Comparison of ENCODE assay signal across 11 cellular contexts in the genomic region with DNA sequence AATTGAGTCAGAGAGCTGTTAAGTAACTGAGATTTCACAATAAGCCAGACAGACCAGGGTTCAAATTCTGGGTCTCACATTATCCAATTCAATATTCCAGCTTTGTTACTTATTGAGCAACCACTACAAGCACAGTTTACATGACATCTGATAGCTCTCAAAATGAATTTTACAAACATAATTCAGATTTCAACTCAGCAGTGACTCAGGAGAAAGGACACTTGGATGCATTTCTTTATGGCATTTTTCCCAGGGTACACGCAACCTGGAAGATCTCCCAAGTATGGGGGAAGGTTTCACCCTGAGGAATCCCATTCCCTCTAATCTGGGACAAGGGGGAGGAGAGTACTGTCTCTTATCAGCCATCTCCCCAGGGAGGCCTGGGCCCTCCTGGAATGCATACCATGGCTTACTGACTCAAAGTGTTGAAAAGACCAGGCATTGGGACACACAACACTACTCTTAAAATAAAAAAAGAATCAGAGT.
A peak's percentile ranks its signal among the peaks of the same experiment; 100 is the strongest.
DNase-seq lines count a peak whose midpoint lies in the region; ATAC-seq, FAIRE-seq and TF ChIP-seq lines count a peak whose summit lies in the region.
"Had no signal": no experiment of that assay in that cellular context is flagged by ENCODE, and none has a peak within 500 bp of the region (broad histone marks: within the 10 kb centered on the region; RNA-seq: fewer than 3 reads in every experiment).

No MANE protein-coding gene starts in this region.

- H3K27me3 ChIP-seq in liver (ENCODE audit: control insufficient read depth in 4 of 4, insufficient read depth in 4 of 4, low read length in 3 of 4): no peaks in the 10 kb centered on the region
- H3K27me3 ChIP-seq: BLaER1, ovary had no signal

- no peak for TF ChIP-seq POLR2A in A549 (IDR thresholded peaks at IDR 0.05; ENCODE audit: low read length)

- no peaks in the 10 kb centered on the region for H3K36me3 ChIP-seq in liver (ENCODE audit: control insufficient read depth in 4 of 4, insufficient read depth in 3 of 4, low read depth in 1 of 4, low read length in 3 of 4)
- H3K36me3 ChIP-seq: BLaER1, ovary had no signal

- POLR2A ChIA-PET in A549 (lab: Yijun Ruan, JAX): interaction anchor here (0.6 to 0.7 kb wide), 3 partner anchors 246 to 650 kb away, joined by 3 to 5 read pairs (median 4); no protein-coding TSS in a partner anchor

- ATAC-seq in A549 (peak; percentile 100), HG02938 (IDR thresholded peaks at IDR 0.05; ENCODE audit: unreplicated experiment) (no peak)

- peak; percentile 59 to 97 for DNase-seq in A549 (ENCODE audit: low read depth in 1 of 2, low spot score in 1 of 2)
- DNase-seq in HS-5 (ENCODE audit: low read depth): peak; percentile 90
- peak; percentile 98 for DNase-seq in choroid plexus epithelial cell (ENCODE audit: low read depth)
- DNase-seq in activated gamma-delta T cell treated with Interleukin-2 at 50 U/mL for 16 hours: no peak
- DNase-seq in NCI-H82 (lab: John Stamatoyannopoulos, UW): no peak
- DNase-seq in stimulated activated CD4-positive, alpha-beta T cell treated with anti-CD3 and anti-CD28 coated beads, Interleukin-12 subunit alpha, Interleukin-12 subunit beta, amount 100 ng/mL, for 4 hours: no peak
- DNase-seq: NCI-H2171 had no signal

- CTCF ChIA-PET in A549 (lab: Yijun Ruan, JAX): interaction anchor here (1.0 to 1.4 kb wide), 3 partner anchors 33 to 134 kb away, joined by 3 to 4 read pairs (median 4); no protein-coding TSS in a partner anchor

- FAIRE-seq in A549 (lab: Jason Lieb, UNC): peak; percentile 94

- H3K9me3 ChIP-seq in A549: peaks cover 15% of the 10 kb centered on the region; the same call in 1 of the 3 replicates
- H3K9me3 ChIP-seq in liver (ENCODE audit: control insufficient read depth in 4 of 4, low read length in 3 of 4): no peaks in the 10 kb centered on the region
- H3K9me3 ChIP-seq: BLaER1, ovary had no signal

- no peak overlapping the region for H3K9ac ChIP-seq in liver (ENCODE audit: low read depth in 1 of 2, low read length in 2 of 2)
- H3K9ac ChIP-seq: BLaER1 had no signal

- 0% methylated on average over 1 of the region's 1 CpG for WGBS in A549 (ENCODE audit: missing lambda C conversion rate)
- 34% methylated on average over 1 of the region's 1 CpG for WGBS in liver

- H3K4me1 ChIP-seq in A549: peaks cover 28% of the 10 kb centered on the region
- H3K4me1 ChIP-seq in liver (ENCODE audit: control insufficient read depth in 4 of 4, insufficient read depth in 4 of 4, low read length in 3 of 4): peaks cover 0 to 3% (median under 1%) of the 10 kb centered on the region in 4 donors
- H3K4me1 ChIP-seq: BLaER1 had no signal

- peak overlapping the region; percentile 70 for H3K4me2 ChIP-seq in A549
- H3K4me2 ChIP-seq: BLaER1 had no signal

- TF ChIP-seq EP300 in A549 (IDR thresholded peaks at IDR 0.05): peak; percentile 87 to 97

- H3K4me3 ChIP-seq in A549 (no peak overlapping the region), choroid plexus epithelial cell (ENCODE audit: low read depth, low read length) (no peak overlapping the region), liver (ENCODE audit: low read depth in 1 of 3, low read length in 3 of 3) (no peak overlapping the region)
- H3K4me3 ChIP-seq: BLaER1, ovary had no signal

- peak; percentile 30 to 71; a peak in 4 of 5 replicates for TF ChIP-seq RAD21 in A549 (conservative IDR thresholded peaks at IDR 0.05 in 1 of 2, IDR thresholded peaks at IDR 0.05 in 1 of 2)
- no peak for TF ChIP-seq RAD21 in liver (IDR thresholded peaks at IDR 0.05)

- TF ChIP-seq CTCF in A549 (IDR thresholded peaks at IDR 0.05): no peak
- no peak for TF ChIP-seq CTCF in choroid plexus epithelial cell (conservative IDR thresholded peaks at IDR 0.05; ENCODE audit: low read depth, low read length)
- TF ChIP-seq CTCF in liver (IDR thresholded peaks at IDR 0.05; ENCODE audit: low read depth, low read length, missing input control): no peak

- H3K27ac ChIP-seq in A549: peak overlapping the region; percentile 77 to 84
- H3K27ac ChIP-seq in liver (ENCODE audit: low read depth in 1 of 2, low read length in 2 of 2): peak overlapping the region in 1 of 2 donors; percentile 43
- H3K27ac ChIP-seq: BLaER1, ovary had no signal

TF ChIP-seq in A549, 52 proteins besides CTCF, POLR2A, EP300 and RAD21 (continues in another document):
- TF ChIP-seq POLR2AphosphoS2 (conservative IDR thresholded peaks at IDR 0.05; ENCODE audit: low read length): no peak
- TF ChIP-seq RARB (CRISPR knock-in tag; IDR thresholded peaks at IDR 0.05): 0 out of 2 replicates have a peak, but pooled peaks have one; percentile 19
- TF ChIP-seq CBX2 (IDR thresholded peaks at IDR 0.05; ENCODE audit: borderline replicate concordance, low read depth): no peak
- no peak for TF ChIP-seq BHLHE40 (IDR thresholded peaks at IDR 0.05; ENCODE audit: low read depth, low read length)
- no peak for TF ChIP-seq KDM1A (IDR thresholded peaks at IDR 0.05; ENCODE audit: low read depth)
- TF ChIP-seq HEYL (CRISPR knock-in tag; IDR thresholded peaks at IDR 0.05): no peak
- TF ChIP-seq NFE2L2 (conservative IDR thresholded peaks at IDR 0.05; ENCODE audit: low read length): peak; percentile 28; the same call in 1 of the 2 replicates
- peak; percentile 25; the same call in 1 of the 2 replicates for TF ChIP-seq HOXB5 (CRISPR knock-in tag; IDR thresholded peaks at IDR 0.05)
- TF ChIP-seq ATOH8 (CRISPR knock-in tag; IDR thresholded peaks at IDR 0.05; ENCODE audit: low read depth): no peak
- peak; percentile 99 to 100 for TF ChIP-seq CEBPB (IDR thresholded peaks at IDR 0.05)
- peak; percentile 99 for TF ChIP-seq BCL3 (IDR thresholded peaks at IDR 0.05)
- no peak for TF ChIP-seq TFCP2L1 (CRISPR knock-in tag; IDR thresholded peaks at IDR 0.05)
- TF ChIP-seq HDAC2 (IDR thresholded peaks at IDR 0.05): no peak
- 0 out of 2 replicates have a peak, but pooled peaks have one; percentile 33 for TF ChIP-seq RFX5 (IDR thresholded peaks at IDR 0.05)
- peak; percentile 83 for TF ChIP-seq FOSL2 (IDR thresholded peaks at IDR 0.05)
- TF ChIP-seq FOSL2 (CRISPR knock-in tag; IDR thresholded peaks at IDR 0.05): peak; percentile 93

TF ChIP-seq in liver, 16 proteins besides CTCF, POLR2A, EP300 and RAD21 (continues in another document):
- no peak for TF ChIP-seq YY1 (IDR thresholded peaks at IDR 0.05)
- no peak for TF ChIP-seq HNF4G (IDR thresholded peaks at IDR 0.05)
- TF ChIP-seq ATF3 (IDR thresholded peaks at IDR 0.05): no peak
- peak; percentile 14 for TF ChIP-seq FOXA2 (IDR thresholded peaks at IDR 0.05)
- TF ChIP-seq, protein P1, sequence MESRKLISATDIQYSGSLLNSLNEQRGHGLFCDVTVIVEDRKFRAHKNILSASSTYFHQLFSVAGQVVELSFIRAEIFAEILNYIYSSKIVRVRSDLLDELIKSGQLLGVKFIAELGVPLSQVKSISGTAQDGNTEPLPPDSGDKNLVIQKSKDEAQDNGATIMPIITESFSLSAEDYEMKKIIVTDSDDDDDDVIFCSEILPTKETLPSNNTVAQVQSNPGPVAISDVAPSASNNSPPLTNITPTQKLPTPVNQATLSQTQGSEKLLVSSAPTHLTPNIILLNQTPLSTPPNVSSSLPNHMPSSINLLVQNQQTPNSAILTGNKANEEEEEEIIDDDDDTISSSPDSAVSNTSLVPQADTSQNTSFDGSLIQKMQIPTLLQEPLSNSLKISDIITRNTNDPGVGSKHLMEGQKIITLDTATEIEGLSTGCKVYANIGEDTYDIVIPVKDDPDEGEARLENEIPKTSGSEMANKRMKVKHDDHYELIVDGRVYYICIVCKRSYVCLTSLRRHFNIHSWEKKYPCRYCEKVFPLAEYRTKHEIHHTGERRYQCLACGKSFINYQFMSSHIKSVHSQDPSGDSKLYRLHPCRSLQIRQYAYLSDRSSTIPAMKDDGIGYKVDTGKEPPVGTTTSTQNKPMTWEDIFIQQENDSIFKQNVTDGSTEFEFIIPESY (IDR thresholded peaks at IDR 0.05): peak; percentile 31
- no peak for TF ChIP-seq NR2F2 (IDR thresholded peaks at IDR 0.05)
- TF ChIP-seq MAX (IDR thresholded peaks at IDR 0.05): peak; percentile 27
- no peak for TF ChIP-seq GABPA (IDR thresholded peaks at IDR 0.05 in 1 of 2, conservative IDR thresholded peaks at IDR 0.05 in 1 of 2)
- TF ChIP-seq SP1 (IDR thresholded peaks at IDR 0.05): no peak
- TF ChIP-seq TAF1 (conservative IDR thresholded peaks at IDR 0.05): no peak
- TF ChIP-seq HNF4A (conservative IDR thresholded peaks at IDR 0.05): peak; percentile 25 to 86
- TF ChIP-seq FOXA1 (IDR thresholded peaks at IDR 0.05): peak; percentile 15
- TF ChIP-seq EGR1 (IDR thresholded peaks at IDR 0.05; ENCODE audit: low read depth in 2 of 2): peak in 1 of 2 donors; percentile 11
- TF ChIP-seq JUND (IDR thresholded peaks at IDR 0.05): peak in 1 of 2 donors; percentile 59
- TF ChIP-seq REST (IDR thresholded peaks at IDR 0.05): no peak

Comparison
In these comparisons a context has a peak if more than half of its experiments do, and no peak if none do; other contexts are left out.
1. DNase-seq: peak in A549 (2 of 2), HS-5 (single experiment) and choroid plexus epithelial cell (single experiment); none in activated gamma-delta T cell treated with Interleukin-2 at 50 U/mL for 16 hours (single experiment), NCI-H82 (single experiment) and stimulated activated CD4-positive, alpha-beta T cell treated with anti-CD3 and anti-CD28 coated beads, Interleukin-12 subunit alpha, Interleukin-12 subunit beta, amount 100 ng/mL, for 4 hours (single experiment).